In the genomic region with DNA sequence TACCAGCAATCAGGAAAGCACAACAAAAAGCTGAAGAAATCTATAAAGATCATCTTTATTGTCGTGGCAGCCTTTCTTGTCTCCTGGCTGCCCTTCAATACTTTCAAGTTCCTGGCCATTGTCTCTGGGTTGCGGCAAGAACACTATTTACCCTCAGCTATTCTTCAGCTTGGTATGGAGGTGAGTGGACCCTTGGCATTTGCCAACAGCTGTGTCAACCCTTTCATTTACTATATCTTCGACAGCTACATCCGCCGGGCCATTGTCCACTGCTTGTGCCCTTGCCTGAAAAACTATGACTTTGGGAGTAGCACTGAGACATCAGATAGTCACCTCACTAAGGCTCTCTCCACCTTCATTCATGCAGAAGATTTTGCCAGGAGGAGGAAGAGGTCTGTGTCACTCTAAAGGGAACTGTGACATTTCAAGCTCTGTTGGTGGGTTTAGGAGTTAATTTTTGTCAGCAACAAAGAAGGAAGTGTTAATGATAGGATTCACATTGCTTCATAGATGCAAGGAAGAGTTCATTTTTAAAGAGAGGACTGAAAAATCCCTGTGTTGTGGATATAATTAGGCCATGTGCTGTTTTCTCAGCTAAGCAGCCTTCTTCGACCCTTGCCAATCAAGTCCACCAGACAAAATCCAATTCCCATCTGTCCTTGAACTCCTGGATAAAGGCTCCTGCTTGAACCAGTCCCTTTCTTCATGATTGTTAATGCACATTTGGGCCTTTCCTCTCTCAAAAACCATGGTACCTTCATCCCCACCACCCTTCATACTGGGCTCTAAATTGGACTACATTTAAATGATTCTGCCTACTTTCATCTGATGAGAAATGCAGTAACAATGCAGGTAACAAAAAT, we compare ENCODE assay signal across 20 cellular contexts. TPM values are rescaled to one million over a fixed set of nuclear protein-coding genes. Genes with fewer than 3 reads are reported as not detected.
DNase-seq lines count a peak whose midpoint lies in the region; ATAC-seq and TF ChIP-seq lines count a peak whose summit lies in the region.
"Had no signal": no experiment of that assay in that cellular context is flagged by ENCODE, and none has a peak within 500 bp of the region (broad histone marks: within the 10 kb centered on the region; RNA-seq: fewer than 3 reads in every experiment).

No MANE protein-coding gene starts in this region.

- H3K4me1 Mint-ChIP-seq in activated CD4-positive, alpha-beta memory T cell treated with anti-CD3 and anti-CD28 coated beads, Interleukin-2, amount 10 ng/mL, durations not matched to agents 7 days and 5 days = peaks cover 62% of the 10 kb centered on the region
- no peaks in the 10 kb centered on the region for H3K4me1 Mint-ChIP-seq in Calu3 (ENCODE audit: low read depth, unreplicated experiment)

- H3K4me3 Mint-ChIP-seq in activated CD4-positive, alpha-beta memory T cell treated with anti-CD3 and anti-CD28 coated beads, Interleukin-2, amount 10 ng/mL, durations not matched to agents 7 days and 5 days = peak overlapping the region; percentile 81
- no peak overlapping the region for H3K4me3 Mint-ChIP-seq in Calu3 (ENCODE audit: low read depth, unreplicated experiment)
- H3K4me3 Mint-ChIP-seq: HFFc6, naive B cell had no signal

- CTCF ChIA-PET in activated CD4-positive, alpha-beta memory T cell treated with anti-CD3 and anti-CD28 coated beads, Interleukin-2, amount 10 ng/mL, durations not matched to agents 7 days and 5 days (lab: Charles Lee) = interaction anchor here (0.7 to 3.6 kb wide), 6 partner anchors 9 to 63 kb away, joined by 3 to 19 read pairs (median 7); a partner anchor contains a TSS
- CTCF ChIA-PET in Calu3 (lab: Charles Lee) = no interaction called here

- peak; percentile 43 for TF ChIP-seq POLR2A in GM19099 (IDR thresholded peaks at IDR 0.05; ENCODE audit: extremely low read depth, insufficient read length, low read depth)

- peak overlapping the region; percentile 84 for H3K27ac Mint-ChIP-seq in activated CD4-positive, alpha-beta memory T cell treated with anti-CD3 and anti-CD28 coated beads, Interleukin-2, amount 10 ng/mL, durations not matched to agents 7 days and 5 days
- no peak overlapping the region for H3K27ac Mint-ChIP-seq in Calu3 (ENCODE audit: unreplicated experiment)
- H3K27ac Mint-ChIP-seq: HFFc6, naive B cell had no signal

- H3K27me3 ChIP-seq in mucosa of rectum (ENCODE audit: control insufficient read depth in 2 of 2, insufficient read depth in 2 of 2, low read length in 2 of 2) = no peaks in the 10 kb centered on the region
- H3K27me3 ChIP-seq: upper lobe of left lung had no signal

- no peaks in the 10 kb centered on the region for H3K36me3 ChIP-seq in mucosa of rectum (ENCODE audit: control insufficient read depth in 2 of 2, insufficient read depth in 2 of 2, low read length in 2 of 2)
- H3K36me3 ChIP-seq: upper lobe of left lung had no signal

- peak; percentile 11 for DNase-seq in NCI-H82 (lab: John Stamatoyannopoulos, UW)
- no peak for DNase-seq in NCI-H82 treated with DMSO at 0.1 percent for 48 hours (lab: John Stamatoyannopoulos, UW; ENCODE audit: unreplicated experiment)
- DNase-seq in activated CD4-positive, alpha-beta memory T cell treated with anti-CD3 and anti-CD28 coated beads, Interleukin-2, amount 10 ng/mL, durations not matched to agents 7 days and 5 days = no peak
- no peak for DNase-seq in Calu3
- no peak for DNase-seq in NK-92 treated with Interleukin-12 subunit alpha and Interleukin-12 subunit beta, amount 100 ng/mL, for 24 hours (lab: John Stamatoyannopoulos, UW)
- DNase-seq: 8988T; activated CD4-positive, CD25-positive, alpha-beta regulatory T cell; HFFc6; hypothalamus; left cardiac atrium; naive B cell; NCI-H1436; NCI-H446; upper lobe of left lung had no signal

- H3K9me3 Mint-ChIP-seq in activated CD4-positive, alpha-beta memory T cell treated with anti-CD3 and anti-CD28 coated beads, Interleukin-2, amount 10 ng/mL, durations not matched to agents 7 days and 5 days = no peaks in the 10 kb centered on the region
- no peaks in the 10 kb centered on the region for H3K9me3 Mint-ChIP-seq in Calu3 (ENCODE audit: low read depth, unreplicated experiment)
- H3K9me3 Mint-ChIP-seq: HFFc6, naive B cell had no signal

- H3K9ac ChIP-seq in mucosa of rectum (ENCODE audit: low read depth in 1 of 2, low read length in 2 of 2) = peak overlapping the region; percentile 50 to 66

- peak overlapping the region; percentile 68 to 76 for H3K27ac ChIP-seq in mucosa of rectum (ENCODE audit: low read depth in 2 of 2, low read length in 2 of 2)
- H3K27ac ChIP-seq: upper lobe of left lung had no signal

- no peaks in the 10 kb centered on the region for H3K27me3 Mint-ChIP-seq in activated CD4-positive, alpha-beta memory T cell treated with anti-CD3 and anti-CD28 coated beads, Interleukin-2, amount 10 ng/mL, durations not matched to agents 7 days and 5 days
- no peaks in the 10 kb centered on the region for H3K27me3 Mint-ChIP-seq in Calu3 (ENCODE audit: unreplicated experiment)

- no peak for ATAC-seq in GM18909 (IDR thresholded peaks at IDR 0.05; ENCODE audit: poor library complexity, unreplicated experiment)
- ATAC-seq: left cardiac atrium had no signal

- intact Hi-C loops in Calu3 (cut with micrococcal nuclease; ENCODE audit: unreplicated experiment) = no loop called here

- BruUV-seq in Calu3 (replicated peaks; lab: Mats Ljungman, UMichigan) = no TSS peak

- H3K9me3 ChIP-seq in mucosa of rectum (ENCODE audit: control insufficient read depth in 2 of 2, low read length in 2 of 2) = no peaks in the 10 kb centered on the region
- H3K9me3 ChIP-seq: upper lobe of left lung had no signal

- no peaks in the 10 kb centered on the region for H3K4me1 ChIP-seq in mucosa of rectum (ENCODE audit: control insufficient read depth in 2 of 2, insufficient read depth in 2 of 2, low read length in 2 of 2)
- H3K4me1 ChIP-seq: upper lobe of left lung had no signal

- POLR2A ChIA-PET in activated CD4-positive, alpha-beta memory T cell treated with anti-CD3 and anti-CD28 coated beads, Interleukin-2, amount 10 ng/mL, durations not matched to agents 7 days and 5 days (lab: Charles Lee) = interaction anchor here (1.0 to 13.1 kb wide), 10 partner anchors 9 to 60 kb away, joined by 3 to 931 read pairs (median 14); a partner anchor contains a TSS

- TF ChIP-seq CTCF in Calu3 (IDR thresholded peaks at IDR 0.05; ENCODE audit: unreplicated experiment) = no peak

- peak overlapping the region; percentile 45 to 65 for H3K4me3 ChIP-seq in mucosa of rectum (ENCODE audit: low read length in 2 of 2)
- H3K4me3 ChIP-seq: upper lobe of left lung had no signal

- peaks cover 59% of the 10 kb centered on the region for H3K36me3 Mint-ChIP-seq in activated CD4-positive, alpha-beta memory T cell treated with anti-CD3 and anti-CD28 coated beads, Interleukin-2, amount 10 ng/mL, durations not matched to agents 7 days and 5 days (ENCODE audit: low read depth)
- H3K36me3 Mint-ChIP-seq in Calu3 (ENCODE audit: insufficient read depth, unreplicated experiment) = no peaks in the 10 kb centered on the region
- H3K36me3 Mint-ChIP-seq: naive B cell had no signal

RNA-seq across cellular contexts. Expression of a gene that starts 1.2 kb away (rescaled TPM):
- 100 to 1,000 TPM; 111 TPM for total RNA-seq in activated CD4-positive, alpha-beta memory T cell treated with anti-CD3 and anti-CD28 coated beads, Interleukin-2, amount 10 ng/mL, durations not matched to agents 7 days and 5 days
- total RNA-seq in Calu3 (2022) = not detected in 2 replicates
- total RNA-seq: dermis microvascular lymphatic vessel endothelial cell, G401, HFFc6, renal cortical epithelial cell had no signal

RNA-seq across cellular contexts. Expression of a gene that starts 10.2 kb away (rescaled TPM):
- 100 to 1,000 TPM; 673 to 683 TPM for total RNA-seq in activated CD4-positive, alpha-beta memory T cell treated with anti-CD3 and anti-CD28 coated beads, Interleukin-2, amount 10 ng/mL, durations not matched to agents 7 days and 5 days
- total RNA-seq in Calu3 (2022) = 54.3 and 74.5 TPM in 2 replicates

RNA-seq across cellular contexts. Expression of a gene that starts 35.5 kb away (rescaled TPM):
- total RNA-seq in activated CD4-positive, alpha-beta memory T cell treated with anti-CD3 and anti-CD28 coated beads, Interleukin-2, amount 10 ng/mL, durations not matched to agents 7 days and 5 days = not detected
- not detected in 2 replicates for total RNA-seq in Calu3 (2022)
- total RNA-seq: dermis microvascular lymphatic vessel endothelial cell, G401, HFFc6, left cardiac atrium, renal cortical epithelial cell, upper lobe of left lung had no signal

Comparison
In these comparisons a context has a peak if more than half of its experiments do, and no peak if none do; other contexts are left out.
1. RNA of a gene that starts 1.2 kb away (total RNA-seq): 111 TPM in activated CD4-positive, alpha-beta memory T cell treated with anti-CD3 and anti-CD28 coated beads, Interleukin-2, amount 10 ng/mL, durations not matched to agents 7 days and 5 days; not detected in Calu3; every median in the first group is over 100 times any median in the second.